Comparison of ENCODE assay signal across 7 cellular contexts in the genomic region with DNA sequence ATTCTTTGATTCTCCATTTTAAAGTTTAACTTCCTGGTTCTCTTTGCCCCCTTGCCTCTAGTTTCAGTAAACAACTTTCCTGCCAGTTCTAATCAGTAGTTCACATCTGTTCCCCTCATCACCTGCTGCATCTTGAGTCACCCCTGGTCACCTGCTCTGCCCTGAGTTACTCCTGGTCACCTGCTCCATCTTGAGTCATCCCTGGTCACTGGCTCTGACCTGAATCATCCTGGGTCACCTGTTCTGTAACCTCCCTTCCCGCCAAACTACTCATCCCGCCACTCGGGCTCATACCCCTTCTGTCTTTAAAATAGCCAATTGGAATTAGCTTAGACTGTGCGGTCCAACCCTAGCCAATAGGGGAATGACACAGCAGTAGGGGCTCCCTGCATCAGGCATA.
DNase-seq lines count a peak whose midpoint lies in the region; TF ChIP-seq lines count a peak whose summit lies in the region.
"Not testable (repeated sequence)": the region's sequence is repeated elsewhere in the genome, so short reads cannot be mapped to it uniquely, and the experiment has no call there.

No MANE protein-coding gene starts in this region.

- H3K9me3 Mint-ChIP-seq in Calu3 (ENCODE audit: low read depth, unreplicated experiment): not testable (repeated sequence)
- peaks cover 52% of the 10 kb centered on the region for H3K9me3 Mint-ChIP-seq in endodermal cell
- peaks cover 22% of the 10 kb centered on the region for H3K9me3 Mint-ChIP-seq in neural crest cell

- not testable (repeated sequence) for H3K27me3 ChIP-seq in endodermal cell (ENCODE audit: control insufficient read depth, insufficient read depth, low read length, poor library complexity, severe bottlenecking)

- peaks cover 61% of the 10 kb centered on the region for H3K9me3 ChIP-seq in endodermal cell (ENCODE audit: control insufficient read depth, low read length)

- CTCF ChIA-PET in Calu3 (lab: Charles Lee): not testable (repeated sequence)

- not testable (repeated sequence) for H3K4me3 Mint-ChIP-seq in Calu3 (ENCODE audit: low read depth, unreplicated experiment); endodermal cell; neural crest cell

- H3K27ac ChIP-seq in endodermal cell (ENCODE audit: low read depth, low read length): not testable (repeated sequence)

- H3K27ac Mint-ChIP-seq in Calu3 (ENCODE audit: unreplicated experiment): peak overlapping the region; percentile 31
- H3K27ac Mint-ChIP-seq in endodermal cell: peak overlapping the region; percentile 53
- peak overlapping the region; percentile 72 for H3K27ac Mint-ChIP-seq in neural crest cell (ENCODE audit: unreplicated experiment)

- not testable (repeated sequence) for H3K4me1 ChIP-seq in endodermal cell (ENCODE audit: control insufficient read depth, insufficient read depth, low read length)

- not testable (repeated sequence) for BruUV-seq in Calu3 (replicated peaks; lab: Mats Ljungman, UMichigan)

- TF ChIP-seq CTCF in Calu3 (IDR thresholded peaks at IDR 0.05; ENCODE audit: unreplicated experiment); endodermal cell (conservative IDR thresholded peaks at IDR 0.05); neural crest cell (conservative IDR thresholded peaks at IDR 0.05): not testable (repeated sequence)

- 94 to 97% methylated on average over 4 of the region's 4 CpGs for WGBS in endodermal cell (ENCODE audit: insufficient coverage in 1 of 2, insufficient read length in 1 of 2), 2 experiments

- H3K4me3 ChIP-seq in endodermal cell (ENCODE audit: low read length): not testable (repeated sequence)

- peaks cover 19% of the 10 kb centered on the region for H3K4me1 Mint-ChIP-seq in Calu3 (ENCODE audit: low read depth, unreplicated experiment)
- peaks cover 15% of the 10 kb centered on the region for H3K4me1 Mint-ChIP-seq in endodermal cell
- not testable (repeated sequence) for H3K4me1 Mint-ChIP-seq in neural crest cell

- H3K9ac ChIP-seq in endodermal cell (ENCODE audit: extremely low read depth, low read length, poor library complexity, severe bottlenecking): not testable (repeated sequence)

- intact Hi-C loops in Calu3 (cut with micrococcal nuclease; ENCODE audit: unreplicated experiment): not testable (repeated sequence)

- H3K27me3 Mint-ChIP-seq in Calu3 (ENCODE audit: unreplicated experiment); endodermal cell (ENCODE audit: insufficient read depth); neural crest cell (ENCODE audit: low read depth): not testable (repeated sequence)

- H3K36me3 Mint-ChIP-seq in Calu3 (ENCODE audit: insufficient read depth, unreplicated experiment): not testable (repeated sequence)
- H3K36me3 Mint-ChIP-seq in endodermal cell (ENCODE audit: low read depth) (peaks cover 58% of the 10 kb centered on the region), neural crest cell (ENCODE audit: low read depth) (peaks cover 35% of the 10 kb centered on the region)

- DNase-seq in Calu3; endodermal cell; neural crest cell (ENCODE audit: low read depth, low spot score): not testable (repeated sequence)
- DNase-seq in HT1080 (ENCODE audit: low read depth) (peak; percentile 49), OCI-M1 (lab: John Stamatoyannopoulos, UW) (peak; percentile 59), amniotic epithelial cell (ENCODE audit: low read depth) (peak; percentile 13), islet precursor cell (peak; percentile 88)

- H3K36me3 ChIP-seq in endodermal cell (ENCODE audit: control insufficient read depth, insufficient read depth, low read length): peaks cover 14% of the 10 kb centered on the region
